ENCODE assay signal across 11 cellular contexts in the genomic region with DNA sequence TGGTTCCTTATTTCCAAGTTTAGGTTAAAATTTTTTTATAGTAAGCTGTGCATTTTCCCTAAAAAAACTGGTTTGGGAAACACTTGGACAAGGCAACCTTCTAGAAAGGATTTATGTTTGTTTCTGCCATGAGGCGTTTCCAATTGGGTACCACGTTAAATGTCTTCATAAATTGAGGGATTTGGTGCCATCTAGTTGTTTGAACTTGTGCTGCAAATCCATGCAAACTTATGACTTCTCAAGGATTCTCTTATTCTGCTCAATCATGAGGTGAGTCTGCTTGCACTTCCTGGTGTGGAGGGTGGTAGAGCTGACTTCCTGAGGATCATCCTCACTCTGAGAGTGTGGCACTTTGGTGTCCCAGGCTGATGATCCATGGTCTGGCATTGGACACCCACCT.
A peak's percentile ranks its signal among the peaks of the same experiment; 100 is the strongest.
DNase-seq lines count a peak whose midpoint lies in the region; TF ChIP-seq lines count a peak whose summit lies in the region.
"Had no signal": no experiment of that assay in that cellular context is flagged by ENCODE, and none has a peak within 500 bp of the region (broad histone marks: within the 10 kb centered on the region; RNA-seq: fewer than 3 reads in every experiment).

No MANE protein-coding gene starts in this region.

- H3K27ac Mint-ChIP-seq in activated T-cell treated with anti-CD3 and anti-CD28 coated beads, Interleukin-2, amount 50 U/mL, for 24 hours = no peak overlapping the region
- H3K27ac Mint-ChIP-seq: stimulated activated naive CD8-positive, alpha-beta T cell treated with anti-CD3 and anti-CD28 coated beads, Interleukin-15, amount 100 ng/mL, for 72 hours had no signal

- H3K4me3 Mint-ChIP-seq in activated T-cell treated with anti-CD3 and anti-CD28 coated beads, Interleukin-2, amount 50 U/mL, for 24 hours = no peak overlapping the region
- H3K4me3 Mint-ChIP-seq: stimulated activated naive CD8-positive, alpha-beta T cell treated with anti-CD3 and anti-CD28 coated beads, Interleukin-15, amount 100 ng/mL, for 72 hours had no signal

- no peak overlapping the region for H3K27ac ChIP-seq in OCI-LY3 (ENCODE audit: low read length)
- H3K27ac ChIP-seq in fibroblast of lung (ENCODE audit: insufficient read depth, low read length) = no peak overlapping the region
- H3K27ac ChIP-seq: BLaER1 treated with 17β-estradiol and CSF1 and Interleukin-3, amounts not matched to agents 10 nM and 100 nM; ovary had no signal

- H3K79me2 ChIP-seq in OCI-LY3 (ENCODE audit: low read length) (no peaks in the 10 kb centered on the region), fibroblast of lung (ENCODE audit: control insufficient read depth, insufficient read depth, low read length) (no peaks in the 10 kb centered on the region)

- no peaks in the 10 kb centered on the region for H3K4me1 ChIP-seq in OCI-LY3 (ENCODE audit: low read length)
- H3K4me1 ChIP-seq in fibroblast of lung (ENCODE audit: control insufficient read depth, extremely low read depth, insufficient read depth, low read length) = no peaks in the 10 kb centered on the region

- peaks cover 20% of the 10 kb centered on the region for H3K36me3 ChIP-seq in OCI-LY3 (replicated peaks; ENCODE audit: low read depth, low read length)
- peaks cover 2% of the 10 kb centered on the region for H3K36me3 ChIP-seq in fibroblast of lung (ENCODE audit: control insufficient read depth, insufficient read depth, low read length)
- H3K36me3 ChIP-seq: ovary had no signal

- no peaks in the 10 kb centered on the region for H4K20me1 ChIP-seq in OCI-LY3 (ENCODE audit: insufficient read depth, low read length)
- no peaks in the 10 kb centered on the region for H4K20me1 ChIP-seq in fibroblast of lung (ENCODE audit: control insufficient read depth, extremely low read depth, insufficient read depth, low read length)
- H4K20me1 ChIP-seq: BLaER1 treated with 17β-estradiol and CSF1 and Interleukin-3, amounts not matched to agents 10 nM and 100 nM had no signal

- TF ChIP-seq CTCF in OCI-LY3 (IDR thresholded peaks at IDR 0.05; ENCODE audit: low read depth, low read length) = peak; percentile 31; the same call in 1 of the 2 replicates
- TF ChIP-seq CTCF in fibroblast of lung (conservative IDR thresholded peaks at IDR 0.05 in 1 of 2, IDR thresholded peaks at IDR 0.05 in 1 of 2; ENCODE audit: low read depth in 1 of 2, low read length in 2 of 2) = peak; percentile 21 to 47

- H2AFZ ChIP-seq in OCI-LY3 (ENCODE audit: low read depth, low read length) (no peak overlapping the region), fibroblast of lung (ENCODE audit: low read length) (no peak overlapping the region)

- no peaks in the 10 kb centered on the region for H3K4me1 Mint-ChIP-seq in activated T-cell treated with anti-CD3 and anti-CD28 coated beads, Interleukin-2, amount 50 U/mL, for 24 hours (ENCODE audit: low read depth)
- H3K4me1 Mint-ChIP-seq: stimulated activated naive CD8-positive, alpha-beta T cell treated with anti-CD3 and anti-CD28 coated beads, Interleukin-15, amount 100 ng/mL, for 72 hours had no signal

- H3K9ac ChIP-seq in OCI-LY3 (ENCODE audit: low read length) = no peak overlapping the region
- H3K9ac ChIP-seq in fibroblast of lung (ENCODE audit: insufficient read depth, low read length) = no peak overlapping the region
- H3K9ac ChIP-seq: BLaER1 treated with 17β-estradiol and CSF1 and Interleukin-3, amounts not matched to agents 10 nM and 100 nM had no signal

- H3K9me3 Mint-ChIP-seq in activated T-cell treated with anti-CD3 and anti-CD28 coated beads, Interleukin-2, amount 50 U/mL, for 24 hours = peaks cover 11% of the 10 kb centered on the region

- H3K4me3 ChIP-seq in OCI-LY3 (ENCODE audit: low read length) (no peak overlapping the region), fibroblast of lung (replicated peaks in 1 of 4; ENCODE audit: control extremely low read depth in 1 of 4, insufficient read depth in 1 of 4, low read depth in 3 of 4, low read length in 4 of 4) (no peak overlapping the region)
- H3K4me3 ChIP-seq: BLaER1 treated with 17β-estradiol and CSF1 and Interleukin-3, amounts not matched to agents 10 nM and 100 nM; ovary had no signal

- H3K9me3 ChIP-seq in OCI-LY3 (ENCODE audit: insufficient read depth, low read length) (peaks cover 5% of the 10 kb centered on the region; the same call in 1 of the 2 replicates), fibroblast of lung (ENCODE audit: control insufficient read depth, insufficient read depth, low read depth, low read length) (no peaks in the 10 kb centered on the region)
- H3K9me3 ChIP-seq: ovary had no signal

- peak; percentile 17 for DNase-seq in SKM-1 treated with dmso at 0.1 percent for 144 hours (lab: John Stamatoyannopoulos, UW; ENCODE audit: unreplicated experiment)
- DNase-seq in SKM-1 (lab: John Stamatoyannopoulos, UW; ENCODE audit: unreplicated experiment) = no peak
- peak; percentile 36 to 67 for DNase-seq in fibroblast of lung (ENCODE audit: low read depth in 2 of 2)
- peak; percentile 59 for DNase-seq in superior temporal gyrus (ENCODE audit: extremely low spot score)
- no peak for DNase-seq in activated T-cell treated with anti-CD3 and anti-CD28 coated beads, Interleukin-2, amount 50 U/mL, for 24 hours
- no peak for DNase-seq in NCI-H2196 (lab: John Stamatoyannopoulos, UW; ENCODE audit: unreplicated experiment)
- no peak for DNase-seq in NCI-H2081 (lab: John Stamatoyannopoulos, UW)
- DNase-seq: ovary; stimulated activated naive CD8-positive, alpha-beta T cell treated with anti-CD3 and anti-CD28 coated beads, Interleukin-15, amount 100 ng/mL, for 72 hours had no signal

- H3K36me3 Mint-ChIP-seq in activated T-cell treated with anti-CD3 and anti-CD28 coated beads, Interleukin-2, amount 50 U/mL, for 24 hours (ENCODE audit: low read depth) = peaks cover 71% of the 10 kb centered on the region

- H3K27me3 Mint-ChIP-seq in activated T-cell treated with anti-CD3 and anti-CD28 coated beads, Interleukin-2, amount 50 U/mL, for 24 hours = no peaks in the 10 kb centered on the region
- H3K27me3 Mint-ChIP-seq: stimulated activated naive CD8-positive, alpha-beta T cell treated with anti-CD3 and anti-CD28 coated beads, Interleukin-15, amount 100 ng/mL, for 72 hours had no signal

- H3K4me2 ChIP-seq in OCI-LY3 (ENCODE audit: low read length) (no peak overlapping the region), fibroblast of lung (ENCODE audit: extremely low read depth, insufficient read depth, low read length) (no peak overlapping the region)
- H3K4me2 ChIP-seq: BLaER1 treated with 17β-estradiol and CSF1 and Interleukin-3, amounts not matched to agents 10 nM and 100 nM had no signal

- H3K27me3 ChIP-seq in OCI-LY3 (ENCODE audit: low read depth, low read length) = no peaks in the 10 kb centered on the region
- no peaks in the 10 kb centered on the region for H3K27me3 ChIP-seq in fibroblast of lung (ENCODE audit: control insufficient read depth, insufficient read depth, low read length)
- H3K27me3 ChIP-seq: BLaER1 treated with 17β-estradiol and CSF1 and Interleukin-3, amounts not matched to agents 10 nM and 100 nM; ovary had no signal

Comparison
In these comparisons a context has a peak if more than half of its experiments do, and no peak if none do; other contexts are left out.
1. DNase-seq: peak in SKM-1 treated with dmso at 0.1 percent for 144 hours (single experiment), fibroblast of lung (2 of 2) and superior temporal gyrus (single experiment); none in SKM-1 (single experiment), activated T-cell treated with anti-CD3 and anti-CD28 coated beads, Interleukin-2, amount 50 U/mL, for 24 hours (single experiment), NCI-H2196 (single experiment) and NCI-H2081 (0 of 2).